ENCODE assay signal across 25 cellular contexts in the genomic region with DNA sequence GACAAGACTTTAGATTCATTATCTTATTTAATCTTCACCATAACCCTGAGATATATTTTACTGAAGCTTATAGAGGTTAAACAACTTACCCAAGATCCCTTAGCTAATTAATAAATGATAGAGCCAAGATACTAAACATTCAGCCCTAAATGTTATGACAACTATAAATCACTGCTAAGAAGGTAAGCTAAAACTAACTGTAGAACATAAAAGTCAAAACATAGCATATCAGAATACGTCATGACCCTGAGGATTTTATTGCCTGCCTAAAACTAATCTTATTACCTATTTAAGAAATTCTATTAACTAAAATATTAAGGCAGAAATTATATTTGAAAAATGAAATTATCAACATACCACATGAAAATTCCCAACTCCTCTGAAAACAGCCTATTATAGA.
"Had no signal": no experiment of that assay in that cellular context is flagged by ENCODE, and none has a peak within 500 bp of the region (broad histone marks: within the 10 kb centered on the region; RNA-seq: fewer than 3 reads in every experiment).

No MANE protein-coding gene starts in this region.

- H3K9me3 Mint-ChIP-seq: dendritic cell treated with granulocyte-macrophage colony-stimulating factor and Interleukin-4, amounts not matched to agents 40 ng/mL and 50 ng/mL, for 4 days; effector memory CD8-positive, alpha-beta T cell; endodermal cell had no signal

- DNase-seq: colonic mucosa; cortex of kidney; dermis blood vessel endothelial cell; dorsolateral prefrontal cortex; effector CD4-positive, alpha-beta T cell; effector CD8-positive, alpha-beta T cell; effector memory CD4-positive, alpha-beta T cell; effector memory CD8-positive, alpha-beta T cell; endodermal cell; erythroblast; esophagus squamous epithelium; foreskin fibroblast; foreskin keratinocyte; foreskin melanocyte; gastrocnemius medialis; glutamatergic neuron; head of caudate nucleus; heart left ventricle; heart right ventricle had no signal

- H3K27ac ChIP-seq: colonic mucosa, coronary artery, dorsolateral prefrontal cortex, epithelial cell of prostate, esophagus muscularis mucosa, esophagus squamous epithelium, foreskin keratinocyte, gastrocnemius medialis, gastroesophageal sphincter, heart left ventricle, heart right ventricle had no signal

- H3K4me1 Mint-ChIP-seq: endodermal cell had no signal

- H3K27me3 ChIP-seq: colonic mucosa, dorsolateral prefrontal cortex, esophagus muscularis mucosa, esophagus squamous epithelium, foreskin keratinocyte, gastrocnemius medialis, gastroesophageal sphincter, heart left ventricle, heart right ventricle had no signal

- H3K4me1 ChIP-seq: colonic mucosa, esophagus squamous epithelium, foreskin keratinocyte, gastroesophageal sphincter had no signal

- H3K9me3 ChIP-seq: colonic mucosa, esophagus muscularis mucosa, esophagus squamous epithelium, gastrocnemius medialis, gastroesophageal sphincter, heart left ventricle, heart right ventricle had no signal

- H3K4me3 ChIP-seq: colonic mucosa, coronary artery, dorsolateral prefrontal cortex, esophagus muscularis mucosa, esophagus squamous epithelium, gastrocnemius medialis, gastroesophageal sphincter, heart left ventricle, heart right ventricle had no signal

- ATAC-seq: effector memory CD8-positive, alpha-beta T cell; esophagus mucosa; foreskin keratinocyte; gastrocnemius medialis; gastroesophageal sphincter; heart left ventricle; heart right ventricle had no signal

- H3K4me3 Mint-ChIP-seq: dendritic cell treated with granulocyte-macrophage colony-stimulating factor and Interleukin-4, amounts not matched to agents 40 ng/mL and 50 ng/mL, for 4 days; effector memory CD8-positive, alpha-beta T cell; endodermal cell had no signal

- H3K36me3 ChIP-seq: colonic mucosa, esophagus muscularis mucosa, esophagus squamous epithelium, gastrocnemius medialis, gastroesophageal sphincter, heart left ventricle, heart right ventricle had no signal

- H3K27ac Mint-ChIP-seq: dendritic cell treated with granulocyte-macrophage colony-stimulating factor and Interleukin-4, amounts not matched to agents 40 ng/mL and 50 ng/mL, for 4 days; effector memory CD8-positive, alpha-beta T cell; endodermal cell had no signal

- H3K27me3 Mint-ChIP-seq: dendritic cell treated with granulocyte-macrophage colony-stimulating factor and Interleukin-4, amounts not matched to agents 40 ng/mL and 50 ng/mL, for 4 days; effector memory CD8-positive, alpha-beta T cell had no signal
